Comparison of ENCODE assay signal across 1 cellular context in the genomic region with DNA sequence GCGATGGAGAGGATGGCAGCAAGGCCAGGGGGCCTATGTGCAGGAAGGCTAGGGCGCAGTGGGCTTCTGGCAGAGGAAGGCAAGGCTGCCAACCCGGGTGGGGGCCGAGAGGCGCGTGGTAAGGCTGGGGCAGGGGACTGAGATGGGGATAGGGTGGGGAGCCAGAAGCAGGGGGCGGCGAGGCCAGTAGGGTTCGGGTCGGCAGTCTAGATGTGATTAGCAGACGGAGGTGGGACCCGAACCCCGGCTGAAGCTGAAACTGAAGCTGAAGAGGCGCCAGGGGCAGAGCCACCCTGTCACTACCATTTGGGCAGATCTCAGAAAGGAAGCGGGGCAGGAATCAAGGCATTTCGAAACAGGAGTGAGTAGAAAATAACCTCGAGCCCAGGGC.
TF ChIP-seq lines count a peak whose summit lies in the region.

No MANE protein-coding gene starts in this region.

TF ChIP-seq in endothelial cell of umbilical vein, 7 proteins besides CTCF, POLR2A, EP300 and RAD21:
- no peak for TF ChIP-seq POLR2AphosphoS5 (IDR thresholded peaks at IDR 0.05; ENCODE audit: insufficient read depth, low read depth, low read length)
- no peak for TF ChIP-seq MYC (IDR thresholded peaks at IDR 0.05; ENCODE audit: low read depth, low read length)
- TF ChIP-seq FOS (IDR thresholded peaks at IDR 0.05; ENCODE audit: borderline replicate concordance, insufficient read depth, low read length), result no peak
- no peak for TF ChIP-seq GATA2 (IDR thresholded peaks at IDR 0.05; ENCODE audit: insufficient read depth, insufficient read length, low read depth, low read length)
- no peak for TF ChIP-seq EZH2 (IDR thresholded peaks at IDR 0.05; ENCODE audit: borderline replicate concordance, low read depth, low read length, severe bottlenecking)
- TF ChIP-seq, protein P1, sequence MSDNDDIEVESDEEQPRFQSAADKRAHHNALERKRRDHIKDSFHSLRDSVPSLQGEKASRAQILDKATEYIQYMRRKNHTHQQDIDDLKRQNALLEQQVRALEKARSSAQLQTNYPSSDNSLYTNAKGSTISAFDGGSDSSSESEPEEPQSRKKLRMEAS (IDR thresholded peaks at IDR 0.05; ENCODE audit: insufficient read depth, insufficient read length), result no peak
- TF ChIP-seq JUN (IDR thresholded peaks at IDR 0.05; ENCODE audit: borderline replicate concordance, insufficient read depth, insufficient read length, low read depth), result no peak
